ENCODE assay signal across 8 cellular contexts in the genomic region with DNA sequence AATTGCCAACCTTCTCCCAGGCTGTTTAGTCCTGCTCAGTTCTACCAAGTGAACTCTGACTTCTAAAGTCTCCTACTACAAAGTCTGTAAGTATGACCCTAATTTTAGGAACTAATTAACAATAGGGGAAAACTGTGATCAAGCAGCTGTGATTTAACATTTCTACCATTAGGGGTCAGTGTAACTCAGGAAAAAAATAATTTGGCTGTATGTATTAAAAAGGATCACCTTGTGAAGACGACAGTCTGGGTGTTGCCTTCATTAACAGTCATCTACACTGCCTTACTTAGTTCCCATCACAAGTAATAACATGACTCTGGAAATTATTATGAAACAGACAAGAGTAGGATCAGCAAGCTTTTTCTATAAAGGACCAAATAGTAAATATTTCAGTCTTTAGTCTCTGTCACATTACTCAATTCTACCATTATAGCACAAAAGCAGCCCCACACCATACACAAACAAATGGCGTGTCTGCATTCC. TPM values are rescaled to one million over a fixed set of nuclear protein-coding genes. Genes with fewer than 3 reads are reported as not detected.
DNase-seq lines count a peak whose midpoint lies in the region; ATAC-seq and TF ChIP-seq lines count a peak whose summit lies in the region.

No MANE protein-coding gene starts in this region.

- no peaks in the 10 kb centered on the region for H3K9me3 Mint-ChIP-seq in Calu3 (ENCODE audit: low read depth, unreplicated experiment)
- H3K9me3 Mint-ChIP-seq in endodermal cell = no peaks in the 10 kb centered on the region
- no peaks in the 10 kb centered on the region for H3K9me3 Mint-ChIP-seq in stimulated activated naive B cell treated with anti-CD40 and anti-IgM and Interleukin-4, amounts not matched to agents 10 μg/mL and 1 μg/mL and 100 μg/mL, for 72 hours

- no peak overlapping the region for H3K4me3 Mint-ChIP-seq in Calu3 (ENCODE audit: low read depth, unreplicated experiment)
- H3K4me3 Mint-ChIP-seq in endodermal cell = no peak overlapping the region
- no peak overlapping the region for H3K4me3 Mint-ChIP-seq in stimulated activated naive B cell treated with anti-CD40 and anti-IgM and Interleukin-4, amounts not matched to agents 10 μg/mL and 1 μg/mL and 100 μg/mL, for 72 hours

- no peak overlapping the region for H4K8ac ChIP-seq in IMR-90 (ENCODE audit: low read depth in 2 of 2, low read length in 2 of 2)

- dilution Hi-C loops in IMR-90 (cut with HindIII; ENCODE audit: low sequenced_read_pairs, unreplicated experiment) = no loop called here

- no peak for TF ChIP-seq POLR2A in IMR-90 (IDR thresholded peaks at IDR 0.05; ENCODE audit: low read depth, low read length)

- no peak overlapping the region for H3K9ac ChIP-seq in IMR-90 (ENCODE audit: low read depth, low read length)
- H3K9ac ChIP-seq in endodermal cell (ENCODE audit: extremely low read depth, low read length, poor library complexity, severe bottlenecking) = no peak overlapping the region

- no peak overlapping the region for H2BK120ac ChIP-seq in IMR-90 (ENCODE audit: low read depth, low read length)

- H3K27ac ChIP-seq in IMR-90 (ENCODE audit: insufficient read depth, low read length) = no peak overlapping the region
- no peak overlapping the region for H3K27ac ChIP-seq in endodermal cell (ENCODE audit: low read depth, low read length)
- no peak overlapping the region for H3K27ac ChIP-seq in osteoblast (ENCODE audit: low read depth, low read length)

- no peak overlapping the region for H2BK5ac ChIP-seq in IMR-90 (ENCODE audit: low read depth, low read length, poor library complexity, severe bottlenecking)

- in situ Hi-C loops in IMR-90 (cut with MboI; ENCODE audit: low sequenced_read_pairs) = loop anchor here (5.0 to 25.0 kb wide), 3 partner anchors 311 to 1211 kb away; a partner anchor contains a TSS

- TF ChIP-seq CTCF in Calu3 (IDR thresholded peaks at IDR 0.05; ENCODE audit: unreplicated experiment) (peak; percentile 74), IMR-90 (conservative IDR thresholded peaks at IDR 0.05; ENCODE audit: low read depth, low read length) (peak; percentile 71), endodermal cell (conservative IDR thresholded peaks at IDR 0.05) (peak; percentile 88), osteoblast (IDR thresholded peaks at IDR 0.05; ENCODE audit: extremely low read depth, low read depth, low read length) (peak; percentile 80)

- POLR2A ChIA-PET in IMR-90 (lab: Charles Lee; ENCODE audit: unreplicated experiment) = no interaction called here

- BruUV-seq in Calu3 (replicated peaks; lab: Mats Ljungman, UMichigan) (no TSS peak), IMR-90 (replicated peaks; lab: Mats Ljungman, UMichigan) (no TSS peak)

- H3K9me1 ChIP-seq in IMR-90 (ENCODE audit: insufficient read depth, low read length) = no peaks in the 10 kb centered on the region

- no peak overlapping the region for H3K14ac ChIP-seq in IMR-90 (replicated peaks; ENCODE audit: low read depth, low read length)

- peaks cover 0 to 5% of the 10 kb centered on the region in 2 experiments; a peak in 2 of 4 replicates for H3K79me1 ChIP-seq in IMR-90 (ENCODE audit: low read depth in 1 of 2, low read length in 2 of 2)

- H3K4me1 ChIP-seq in IMR-90 (ENCODE audit: control insufficient read depth, insufficient read depth, low read length) = peaks cover 3% of the 10 kb centered on the region; the same call in 1 of the 2 replicates
- H3K4me1 ChIP-seq in endodermal cell (ENCODE audit: control insufficient read depth, insufficient read depth, low read length) = no peaks in the 10 kb centered on the region
- peaks cover 8% of the 10 kb centered on the region for H3K4me1 ChIP-seq in osteoblast (ENCODE audit: insufficient read depth, low read length)

- H3K4ac ChIP-seq in IMR-90 (ENCODE audit: low read depth, low read length) = no peak overlapping the region

- H3K4me1 Mint-ChIP-seq in Calu3 (ENCODE audit: low read depth, unreplicated experiment) (peaks cover 14% of the 10 kb centered on the region), endodermal cell (peaks cover 1% of the 10 kb centered on the region)
- peaks cover 4 to 17% of the 10 kb centered on the region in 2 donors for H3K4me1 Mint-ChIP-seq in stimulated activated naive B cell treated with anti-CD40 and anti-IgM and Interleukin-4, amounts not matched to agents 10 μg/mL and 1 μg/mL and 100 μg/mL, for 72 hours

- H2AFZ ChIP-seq in IMR-90 (replicated peaks; ENCODE audit: low read length, poor library complexity) = no peak overlapping the region
- no peak overlapping the region for H2AFZ ChIP-seq in osteoblast (ENCODE audit: low read length)

- no peak overlapping the region for H3K23ac ChIP-seq in IMR-90 (ENCODE audit: low read depth, low read length)

- H2AK5ac ChIP-seq in IMR-90 (ENCODE audit: low read depth, low read length) = no peak overlapping the region

- H3K27me3 Mint-ChIP-seq in Calu3 (ENCODE audit: unreplicated experiment) (peaks cover 42% of the 10 kb centered on the region), endodermal cell (ENCODE audit: insufficient read depth) (no peaks in the 10 kb centered on the region)
- peaks cover 16 to 20% of the 10 kb centered on the region in 2 donors for H3K27me3 Mint-ChIP-seq in stimulated activated naive B cell treated with anti-CD40 and anti-IgM and Interleukin-4, amounts not matched to agents 10 μg/mL and 1 μg/mL and 100 μg/mL, for 72 hours

- no peak overlapping the region for H2BK20ac ChIP-seq in IMR-90 (ENCODE audit: low read depth, low read length)

- H3K56ac ChIP-seq in IMR-90 (ENCODE audit: extremely low read depth, insufficient read depth, low read length) = no peak overlapping the region

- no peak overlapping the region for H3K18ac ChIP-seq in IMR-90 (ENCODE audit: low read depth, low read length)

- intact Hi-C loops in Calu3 (cut with micrococcal nuclease; ENCODE audit: unreplicated experiment) = loop anchor here (2.0 to 5.0 kb wide), 2 partner anchors 314 to 411 kb away; no protein-coding TSS in a partner anchor
- intact Hi-C loops in IMR-90 (cut with micrococcal nuclease) = no loop called here

- no peak for DNase-seq in Calu3
- DNase-seq in IMR-90 = peak; percentile 22
- DNase-seq in NOMO-1 treated with dmso at 0.1 percent for 144 hours (lab: John Stamatoyannopoulos, UW; ENCODE audit: unreplicated experiment) = peak; percentile 23
- DNase-seq in endodermal cell = no peak
- DNase-seq in osteoblast (ENCODE audit: insufficient read length, low spot score, missing footprints) = peak; percentile 86
- DNase-seq in stimulated activated naive B cell treated with anti-CD40 and anti-IgM and Interleukin-4, amounts not matched to agents 10 μg/mL and 1 μg/mL and 100 μg/mL, for 72 hours = no peak

- CTCF ChIA-PET in Calu3 (lab: Charles Lee) = interaction anchor here (0.5 to 1.4 kb wide), 6 partner anchors 20 to 1049 kb away, joined by 3 to 5 read pairs (median 3); no protein-coding TSS in a partner anchor
- CTCF ChIA-PET in IMR-90 (lab: Yijun Ruan, JAX) = interaction anchor here (0.6 to 1.9 kb wide), 11 partner anchors 9 to 1204 kb away, joined by 3 to 6 read pairs (median 4); no protein-coding TSS in a partner anchor

- H3K27me3 ChIP-seq in IMR-90 (ENCODE audit: control insufficient read depth, insufficient read depth, low read length) (peaks cover 5% of the 10 kb centered on the region), endodermal cell (ENCODE audit: control insufficient read depth, insufficient read depth, low read length, poor library complexity, severe bottlenecking) (no peaks in the 10 kb centered on the region), osteoblast (ENCODE audit: insufficient read depth, low read length) (peaks cover 6% of the 10 kb centered on the region)

- H3K36me3 Mint-ChIP-seq in Calu3 (ENCODE audit: insufficient read depth, unreplicated experiment) = peaks cover 22% of the 10 kb centered on the region
- H3K36me3 Mint-ChIP-seq in endodermal cell (ENCODE audit: low read depth) = no peaks in the 10 kb centered on the region
- peaks cover 0 to 2% of the 10 kb centered on the region in 2 donors for H3K36me3 Mint-ChIP-seq in stimulated activated naive B cell treated with anti-CD40 and anti-IgM and Interleukin-4, amounts not matched to agents 10 μg/mL and 1 μg/mL and 100 μg/mL, for 72 hours

- H2BK15ac ChIP-seq in IMR-90 (ENCODE audit: low read depth, low read length) = peak overlapping the region; percentile 44; the same call in 1 of the 3 replicates

- no peak overlapping the region for H4K91ac ChIP-seq in IMR-90 (ENCODE audit: insufficient read depth, low read depth, low read length)

- no peak overlapping the region for H3K4me3 ChIP-seq in IMR-90 (ENCODE audit: insufficient read depth, low read depth, low read length)
- H3K4me3 ChIP-seq in endodermal cell (ENCODE audit: low read length) = no peak overlapping the region
- no peak overlapping the region for H3K4me3 ChIP-seq in osteoblast (ENCODE audit: insufficient read depth, low read length)

- no CpG with 5 or more reads among the region's 2 CpGs for WGBS in IMR-90 (ENCODE audit: extremely low coverage in 2 of 2, insufficient read length in 1 of 2), 2 experiments
- 44% methylated on average over 2 of the region's 2 CpGs; no CpG with 5 or more reads in 1 of the 2 experiments for WGBS in endodermal cell (ENCODE audit: insufficient coverage in 1 of 2, insufficient read length in 1 of 2), 2 experiments

- no peak overlapping the region for H4K5ac ChIP-seq in IMR-90 (ENCODE audit: low read depth, low read length)

- H3K79me2 ChIP-seq in osteoblast (ENCODE audit: insufficient read depth, low read length) = peaks cover 8% of the 10 kb centered on the region

- ATAC-seq in IMR-90 (ENCODE audit: low read depth) = no peak
- no peak for ATAC-seq in HG02970 (IDR thresholded peaks at IDR 0.05; ENCODE audit: low FRiP score, unreplicated experiment)
- ATAC-seq in stimulated activated naive B cell treated with anti-CD40 and anti-IgM and Interleukin-4, amounts not matched to agents 10 μg/mL and 1 μg/mL and 100 μg/mL, for 72 hours (replicated peaks) = no peak
- no peak for ATAC-seq in GM21825 (IDR thresholded peaks at IDR 0.05; ENCODE audit: unreplicated experiment)

- H3K4me2 ChIP-seq in IMR-90 (ENCODE audit: low read depth, low read length) (no peak overlapping the region; the same call in 1 of the 2 replicates), osteoblast (ENCODE audit: insufficient read depth, low read length) (no peak overlapping the region)

- TF ChIP-seq RAD21 in IMR-90 (IDR thresholded peaks at IDR 0.05; ENCODE audit: low read length) = peak; percentile 46

- H3K27ac Mint-ChIP-seq in Calu3 (ENCODE audit: unreplicated experiment) (no peak overlapping the region), endodermal cell (no peak overlapping the region)
- no peak overlapping the region for H3K27ac Mint-ChIP-seq in stimulated activated naive B cell treated with anti-CD40 and anti-IgM and Interleukin-4, amounts not matched to agents 10 μg/mL and 1 μg/mL and 100 μg/mL, for 72 hours

- no peaks in the 10 kb centered on the region for H3K36me3 ChIP-seq in IMR-90 (ENCODE audit: control insufficient read depth, insufficient read depth, low read length)
- no peaks in the 10 kb centered on the region for H3K36me3 ChIP-seq in endodermal cell (ENCODE audit: control insufficient read depth, insufficient read depth, low read length)
- H3K36me3 ChIP-seq in osteoblast (ENCODE audit: insufficient read depth, low read length) = no peaks in the 10 kb centered on the region

- no peaks in the 10 kb centered on the region for H3K9me3 ChIP-seq in IMR-90 (ENCODE audit: control insufficient read depth, insufficient read depth, low read length)
- H3K9me3 ChIP-seq in endodermal cell (ENCODE audit: control insufficient read depth, low read length) = no peaks in the 10 kb centered on the region
- H3K9me3 ChIP-seq in osteoblast (ENCODE audit: low read depth, low read length) = no peaks in the 10 kb centered on the region

- H4K20me1 ChIP-seq in IMR-90 (ENCODE audit: insufficient read depth, low read length) (no peaks in the 10 kb centered on the region), osteoblast (ENCODE audit: insufficient read depth, low read length) (no peaks in the 10 kb centered on the region)

- H2AK9ac ChIP-seq in IMR-90 (replicated peaks; ENCODE audit: low read depth, low read length, poor library complexity) = no peak overlapping the region

RNA-seq across cellular contexts. Expression of a gene that starts 4.2 kb away (rescaled TPM):
- total RNA-seq in Calu3 (2022) (34.4 and 40.3 TPM in 2 replicates), IMR-90 (2012; rRNA removed) (21.3 and 26.9 TPM in 2 replicates), endodermal cell (10 to 100 TPM; 15.7 to 23.0 TPM), osteoblast (41.3 and 44.2 TPM in 2 replicates)
- polyA plus RNA-seq in IMR-90 (2012; rRNA removed) = 16.4 and 19.9 TPM in 2 replicates
- 5.8 and 9.3 TPM in 2 replicates for polyA plus RNA-seq in IMR-90 (2012; cell fraction: cytosol; rRNA removed)
- polyA plus RNA-seq in IMR-90 (2012; cell fraction: nucleus; rRNA removed; ENCODE audit: low replicate concordance) = 37.6 and 55.7 TPM in 2 replicates
- 27.7 TPM for polyA plus RNA-seq in endodermal cell (2013, experiment 1 of 2)
- 25.6 TPM for polyA plus RNA-seq in endodermal cell (2013, experiment 2 of 2)

Comparison
In these comparisons a context has a peak if more than half of its experiments do, and no peak if none do; other contexts are left out.
1. DNase-seq: peak in IMR-90 (single experiment), NOMO-1 treated with dmso at 0.1 percent for 144 hours (single experiment) and osteoblast (single experiment); none in Calu3 (single experiment), endodermal cell (single experiment) and stimulated activated naive B cell treated with anti-CD40 and anti-IgM and Interleukin-4, amounts not matched to agents 10 μg/mL and 1 μg/mL and 100 μg/mL, for 72 hours (single experiment).
2. Peak in every context shown above with its lines, with median percentiles within 50 percentile points of each other: CTCF ChIP-seq.